In genomic region chr6:12610862-12611261, GRCh38 we compare ENCODE assay signal across 9 cellular contexts.
"Had no signal": no experiment of that assay in that cellular context is flagged by ENCODE, and none has a peak within 500 bp of the region (broad histone marks: within the 10 kb centered on the region; RNA-seq: fewer than 3 reads in every experiment).

No MANE protein-coding gene starts in this region.

- H3K27ac Mint-ChIP-seq: HFFc6, IgD-negative memory B cell had no signal

- H3K9me3 Mint-ChIP-seq: HFFc6, IgD-negative memory B cell had no signal

- H3K9me3 ChIP-seq: HAP-1 had no signal

- H3K4me3 ChIP-seq: GM23248, HAP-1 had no signal

- H3K27ac ChIP-seq: GM23248, HL-60, KMS-11 had no signal

- H3K36me3 Mint-ChIP-seq: IgD-negative memory B cell had no signal

- H3K9ac ChIP-seq: GM23248, KMS-11 had no signal

- H2AFZ ChIP-seq: GM23248 had no signal

- H3K36me3 ChIP-seq: HAP-1 had no signal

- H3K4me3 Mint-ChIP-seq: HFFc6, IgD-negative memory B cell had no signal

- DNase-seq: GM23248, GOT3, H7, HFFc6, KBM-7 had no signal

- H3K4me1 ChIP-seq: HAP-1 had no signal

- H3K4me2 ChIP-seq: KMS-11 had no signal
